ENCODE assay signal across 8 cellular contexts in the genomic region with DNA sequence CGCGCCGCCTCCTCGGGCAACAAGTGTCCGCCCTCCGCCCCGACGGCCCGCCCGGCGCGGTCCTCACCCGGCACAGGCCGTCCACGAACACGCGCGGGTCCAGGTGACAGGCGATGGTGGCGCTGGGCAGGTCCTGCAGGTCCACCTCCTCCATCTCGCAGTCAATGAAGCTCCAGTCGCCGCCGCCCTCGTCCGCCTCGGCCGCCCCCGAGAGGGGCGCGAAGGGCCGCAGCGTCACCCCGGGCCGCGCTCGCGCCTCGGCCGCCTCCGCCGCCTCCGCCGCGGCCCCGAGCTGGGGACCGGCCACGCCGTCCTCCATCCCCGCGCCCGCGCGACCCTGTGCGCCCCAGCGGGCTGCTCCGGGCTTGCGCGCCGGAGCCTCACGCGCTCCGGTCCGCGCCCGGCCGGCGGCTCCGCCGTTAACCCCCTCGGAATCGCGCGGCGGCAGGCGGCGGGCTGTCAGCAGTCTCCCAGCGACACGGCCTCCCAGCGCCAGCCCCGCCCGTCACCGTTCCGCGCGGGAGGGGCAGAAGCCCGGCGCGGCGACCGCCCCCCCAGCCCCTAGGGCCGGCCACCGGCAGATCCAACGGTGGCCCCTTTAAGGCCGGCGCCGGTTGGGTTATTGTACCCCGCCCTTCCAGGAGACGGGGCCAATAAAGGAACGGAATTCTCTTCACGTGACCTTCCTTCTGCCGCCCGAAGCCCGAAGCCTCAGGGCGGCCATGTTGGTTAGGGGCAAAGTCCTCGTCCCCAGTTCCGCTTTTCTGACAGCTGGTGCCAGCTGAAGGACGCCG. TPM values are rescaled to one million over a fixed set of nuclear protein-coding genes. Genes with fewer than 3 reads are reported as not detected.
DNase-seq lines count a peak whose midpoint lies in the region; ATAC-seq lines count a peak whose summit lies in the region.

A gene (minus strand): TSS at position 421 of the 794 bp plus-strand sequence. CDS start 102 bp downstream, at position 319.

- DNase-seq in NCI-H526 (lab: John Stamatoyannopoulos, UW) (peak; percentile 92 to 97), cortex of kidney (lab: John Stamatoyannopoulos, UW) (peak; percentile 87), left colon (peak; percentile 90 to 93)
- DNase-seq in activated CD4-positive, alpha-beta T cell treated with anti-CD3 and anti-CD28 coated beads, Interleukin-2, amount 50 U/mL, for 1 hour = peak; percentile 79
- DNase-seq in stimulated activated CD4-positive, alpha-beta T cell treated with anti-CD3 and anti-CD28 coated beads, Interleukin-1b, Interleukin-23, amount 100 ng/mL, for 4 hours (ENCODE audit: low read depth in 2 of 2) = peak; percentile 76 to 81

- H3K36me3 ChIP-seq in BLaER1 treated with 17β-estradiol and CSF1 and Interleukin-3, amounts not matched to agents 10 nM and 100 nM = no peaks in the 10 kb centered on the region

- H3K27me3 ChIP-seq in BLaER1 treated with 17β-estradiol and CSF1 and Interleukin-3, amounts not matched to agents 10 nM and 100 nM = peaks cover 11 to 31% (median 25%) of the 10 kb centered on the region in 11 experiments

- H3K9me3 ChIP-seq in BLaER1 treated with 17β-estradiol and CSF1 and Interleukin-3, amounts not matched to agents 10 nM and 100 nM (replicated peaks in 1 of 11) = no peaks in the 10 kb centered on the region

- intact Hi-C loops in left colon (cut with DNase I, micrococcal nuclease) = no loop called here

- peak within 1 kb of the TSS; percentile 82 to 97 (median 86) for H3K9ac ChIP-seq in BLaER1 treated with 17β-estradiol and CSF1 and Interleukin-3, amounts not matched to agents 10 nM and 100 nM

- peak within 1 kb of the TSS; percentile 79 to 99 (median 92) for H3K4me3 ChIP-seq in BLaER1 treated with 17β-estradiol and CSF1 and Interleukin-3, amounts not matched to agents 10 nM and 100 nM

- peak within 1 kb of the TSS; percentile 68 to 89 (median 85) for H3K27ac ChIP-seq in BLaER1 treated with 17β-estradiol and CSF1 and Interleukin-3, amounts not matched to agents 10 nM and 100 nM

- peaks cover 62 to 77% (median 75%) of the 10 kb centered on the region in 10 experiments for H3K4me1 ChIP-seq in BLaER1 treated with 17β-estradiol and CSF1 and Interleukin-3, amounts not matched to agents 10 nM and 100 nM

- ATAC-seq in GM19328 (IDR thresholded peaks at IDR 0.05; ENCODE audit: unreplicated experiment) (peak; percentile 95), HG03469 (IDR thresholded peaks at IDR 0.05; ENCODE audit: unreplicated experiment) (peak; percentile 81), left colon (peak; percentile 97)

- H4K20me1 ChIP-seq in BLaER1 treated with 17β-estradiol and CSF1 and Interleukin-3, amounts not matched to agents 10 nM and 100 nM = peaks cover 0 to 22% (median 11%) of the 10 kb centered on the region in 11 experiments; a peak in 9 of 22 replicates

- peak within 1 kb of the TSS; percentile 85 to 97 (median 95) for H3K4me2 ChIP-seq in BLaER1 treated with 17β-estradiol and CSF1 and Interleukin-3, amounts not matched to agents 10 nM and 100 nM

RNA-seq across cellular contexts. Expression of the gene that starts here (rescaled TPM):
- total RNA-seq in left colon = 10 to 100 TPM; 47.4 to 91.3 TPM

Comparison
In these comparisons a context has a peak if more than half of its experiments do, and no peak if none do; other contexts are left out.
1. Peak in every context shown above with its lines: DNase-seq, ATAC-seq, H3K4me3 ChIP-seq and H3K27ac ChIP-seq.